1 cellular context compared by ENCODE assay signal in the genomic region with DNA sequence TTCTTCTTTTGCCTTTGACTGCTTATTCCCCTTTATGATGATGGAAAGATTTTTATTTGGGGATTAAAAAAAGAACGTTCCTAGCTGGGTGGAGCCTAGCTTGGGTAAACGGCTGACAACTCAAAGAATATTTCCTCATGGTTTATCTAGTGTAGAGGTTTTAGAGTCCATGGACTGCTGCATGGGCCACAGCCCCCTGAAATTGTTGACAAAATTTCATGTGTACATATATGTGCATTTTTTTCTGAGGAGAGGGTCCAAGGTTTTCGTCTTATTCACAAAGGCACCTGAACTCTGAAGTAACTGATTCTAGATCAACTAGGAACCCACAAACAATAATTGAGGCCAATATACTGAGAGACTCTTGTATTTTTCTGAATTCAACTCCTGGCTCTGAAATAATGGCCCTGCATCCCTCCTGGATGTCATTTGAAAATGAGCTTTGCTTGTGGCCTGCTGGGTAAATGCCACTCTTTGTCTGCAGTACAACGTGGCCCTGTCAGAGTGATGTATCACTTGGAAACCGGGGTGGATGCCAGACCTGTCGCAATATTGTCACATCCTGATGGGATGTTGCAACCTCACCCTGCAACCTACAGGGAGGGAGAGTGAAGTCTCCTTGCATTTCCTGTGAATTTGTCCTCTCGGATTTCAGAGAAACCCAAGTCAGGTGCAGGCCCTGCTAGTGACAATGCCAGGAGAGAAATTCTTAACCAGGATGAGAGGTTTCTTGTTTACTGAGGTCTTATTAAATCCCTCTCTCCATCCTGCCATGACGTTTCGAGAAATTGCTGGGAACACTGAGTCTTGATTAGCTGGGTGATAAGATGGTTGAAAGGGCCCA.
TF ChIP-seq lines count a peak whose summit lies in the region.

No MANE protein-coding gene starts in this region.

TF ChIP-seq in HepG2, 621 proteins besides CTCF, POLR2A, EP300 and RAD21 (continued from another document and continues in another):
- TF ChIP-seq, protein P1, sequence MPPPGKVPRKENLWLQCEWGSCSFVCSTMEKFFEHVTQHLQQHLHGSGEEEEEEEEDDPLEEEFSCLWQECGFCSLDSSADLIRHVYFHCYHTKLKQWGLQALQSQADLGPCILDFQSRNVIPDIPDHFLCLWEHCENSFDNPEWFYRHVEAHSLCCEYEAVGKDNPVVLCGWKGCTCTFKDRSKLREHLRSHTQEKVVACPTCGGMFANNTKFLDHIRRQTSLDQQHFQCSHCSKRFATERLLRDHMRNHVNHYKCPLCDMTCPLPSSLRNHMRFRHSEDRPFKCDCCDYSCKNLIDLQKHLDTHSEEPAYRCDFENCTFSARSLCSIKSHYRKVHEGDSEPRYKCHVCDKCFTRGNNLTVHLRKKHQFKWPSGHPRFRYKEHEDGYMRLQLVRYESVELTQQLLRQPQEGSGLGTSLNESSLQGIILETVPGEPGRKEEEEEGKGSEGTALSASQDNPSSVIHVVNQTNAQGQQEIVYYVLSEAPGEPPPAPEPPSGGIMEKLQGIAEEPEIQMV (CRISPR knock-in tag; IDR thresholded peaks at IDR 0.05; ENCODE audit: low read depth), result peak; percentile 75; the same call in 1 of the 2 replicates
- TF ChIP-seq ZNF558 (CRISPR knock-in tag; IDR thresholded peaks at IDR 0.05; ENCODE audit: borderline replicate concordance) (no peak), FOXK1 (CRISPR knock-in tag; IDR thresholded peaks at IDR 0.05; ENCODE audit: borderline replicate concordance, low read depth) (peak; percentile 93), SP2 (CRISPR knock-in tag; IDR thresholded peaks at IDR 0.05) (no peak), ARNT2 (CRISPR knock-in tag; IDR thresholded peaks at IDR 0.05; ENCODE audit: low read depth) (peak; percentile 92), MAFF (IDR thresholded peaks at IDR 0.05; ENCODE audit: low read depth, low read length) (no peak), ZNF83 (CRISPR knock-in tag; IDR thresholded peaks at IDR 0.05; ENCODE audit: borderline replicate concordance) (no peak), ZMYM3 (CRISPR knock-in tag; IDR thresholded peaks at IDR 0.05) (no peak), ARNTL (CRISPR knock-in tag; IDR thresholded peaks at IDR 0.05) (peak; percentile 88), ZNF549 (CRISPR knock-in tag; IDR thresholded peaks at IDR 0.05) (no peak), ZNF333 (CRISPR knock-in tag; IDR thresholded peaks at IDR 0.05; ENCODE audit: borderline replicate concordance) (no peak), HOXD1 (CRISPR knock-in tag; IDR thresholded peaks at IDR 0.05) (peak; percentile 100), ZNF263 (CRISPR knock-in tag; IDR thresholded peaks at IDR 0.05) (peak; percentile 68; the same call in 1 of the 2 replicates), ZNF232 (CRISPR knock-in tag; IDR thresholded peaks at IDR 0.05; ENCODE audit: borderline replicate concordance) (peak; percentile 80; the same call in 1 of the 2 replicates), FIP1L1 (IDR thresholded peaks at IDR 0.05; ENCODE audit: borderline replicate concordance, insufficient read depth, low read depth, low read length) (no peak), NCOR1 (IDR thresholded peaks at IDR 0.05; ENCODE audit: borderline replicate concordance, low read length) (peak; percentile 78; the same call in 1 of the 2 replicates), ZNF496 (CRISPR knock-in tag; IDR thresholded peaks at IDR 0.05; ENCODE audit: insufficient replicate concordance) (no peak), ZNF329 (CRISPR knock-in tag; IDR thresholded peaks at IDR 0.05; ENCODE audit: low read depth) (0 out of 2 replicates have a peak, but pooled peaks have one; percentile 47), MTF2 (CRISPR knock-in tag; IDR thresholded peaks at IDR 0.05; ENCODE audit: borderline replicate concordance) (no peak), PTBP1 (IDR thresholded peaks at IDR 0.05; ENCODE audit: low read depth, low read length, poor library complexity, severe bottlenecking) (no peak), ESRRA (CRISPR knock-in tag; IDR thresholded peaks at IDR 0.05; ENCODE audit: low read depth) (peak; percentile 74; the same call in 1 of the 2 replicates), RBM39 (IDR thresholded peaks at IDR 0.05; ENCODE audit: low read depth, low read length, poor library complexity, severe bottlenecking) (no peak), RFXANK (CRISPR knock-in tag; IDR thresholded peaks at IDR 0.05) (no peak), PCBP1 (IDR thresholded peaks at IDR 0.05; ENCODE audit: borderline replicate concordance, low read depth, low read length) (no peak), ZNF614 (CRISPR knock-in tag; IDR thresholded peaks at IDR 0.05; ENCODE audit: borderline replicate concordance) (peak; percentile 91), HNRNPK (IDR thresholded peaks at IDR 0.05; ENCODE audit: low read depth, low read length, poor library complexity, severe bottlenecking) (no peak), JARID2 (CRISPR knock-in tag; IDR thresholded peaks at IDR 0.05; ENCODE audit: insufficient replicate concordance) (no peak), REPIN1 (CRISPR knock-in tag; IDR thresholded peaks at IDR 0.05; ENCODE audit: borderline replicate concordance, low read depth) (peak; percentile 74; the same call in 1 of the 2 replicates)
- TF ChIP-seq, protein P2, sequence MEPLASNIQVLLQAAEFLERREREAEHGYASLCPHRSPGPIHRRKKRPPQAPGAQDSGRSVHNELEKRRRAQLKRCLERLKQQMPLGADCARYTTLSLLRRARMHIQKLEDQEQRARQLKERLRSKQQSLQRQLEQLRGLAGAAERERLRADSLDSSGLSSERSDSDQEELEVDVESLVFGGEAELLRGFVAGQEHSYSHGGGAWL (CRISPR knock-in tag; IDR thresholded peaks at IDR 0.05), result peak; percentile 50; the same call in 1 of the 2 replicates
- TF ChIP-seq, protein P3, sequence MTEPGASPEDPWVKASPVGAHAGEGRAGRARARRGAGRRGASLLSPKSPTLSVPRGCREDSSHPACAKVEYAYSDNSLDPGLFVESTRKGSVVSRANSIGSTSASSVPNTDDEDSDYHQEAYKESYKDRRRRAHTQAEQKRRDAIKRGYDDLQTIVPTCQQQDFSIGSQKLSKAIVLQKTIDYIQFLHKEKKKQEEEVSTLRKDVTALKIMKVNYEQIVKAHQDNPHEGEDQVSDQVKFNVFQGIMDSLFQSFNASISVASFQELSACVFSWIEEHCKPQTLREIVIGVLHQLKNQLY (CRISPR knock-in tag; IDR thresholded peaks at IDR 0.05), result peak; percentile 87
- TF ChIP-seq, protein P4, sequence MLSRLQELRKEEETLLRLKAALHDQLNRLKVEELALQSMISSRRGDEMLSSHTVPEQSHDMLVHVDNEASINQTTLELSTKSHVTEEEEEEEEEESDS (CRISPR knock-in tag; IDR thresholded peaks at IDR 0.05; ENCODE audit: borderline replicate concordance), result 0 out of 2 replicates have a peak, but pooled peaks have one; percentile 20
- TF ChIP-seq, protein P5, sequence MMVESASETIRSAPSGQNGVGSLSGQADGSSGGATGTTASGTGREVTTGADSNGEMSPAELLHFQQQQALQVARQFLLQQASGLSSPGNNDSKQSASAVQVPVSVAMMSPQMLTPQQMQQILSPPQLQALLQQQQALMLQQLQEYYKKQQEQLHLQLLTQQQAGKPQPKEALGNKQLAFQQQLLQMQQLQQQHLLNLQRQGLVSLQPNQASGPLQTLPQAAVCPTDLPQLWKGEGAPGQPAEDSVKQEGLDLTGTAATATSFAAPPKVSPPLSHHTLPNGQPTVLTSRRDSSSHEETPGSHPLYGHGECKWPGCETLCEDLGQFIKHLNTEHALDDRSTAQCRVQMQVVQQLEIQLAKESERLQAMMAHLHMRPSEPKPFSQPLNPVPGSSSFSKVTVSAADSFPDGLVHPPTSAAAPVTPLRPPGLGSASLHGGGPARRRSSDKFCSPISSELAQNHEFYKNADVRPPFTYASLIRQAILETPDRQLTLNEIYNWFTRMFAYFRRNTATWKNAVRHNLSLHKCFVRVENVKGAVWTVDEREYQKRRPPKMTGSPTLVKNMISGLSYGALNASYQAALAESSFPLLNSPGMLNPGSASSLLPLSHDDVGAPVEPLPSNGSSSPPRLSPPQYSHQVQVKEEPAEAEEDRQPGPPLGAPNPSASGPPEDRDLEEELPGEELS (CRISPR knock-in tag; IDR thresholded peaks at IDR 0.05), result peak; percentile 98
- TF ChIP-seq, protein P6, sequence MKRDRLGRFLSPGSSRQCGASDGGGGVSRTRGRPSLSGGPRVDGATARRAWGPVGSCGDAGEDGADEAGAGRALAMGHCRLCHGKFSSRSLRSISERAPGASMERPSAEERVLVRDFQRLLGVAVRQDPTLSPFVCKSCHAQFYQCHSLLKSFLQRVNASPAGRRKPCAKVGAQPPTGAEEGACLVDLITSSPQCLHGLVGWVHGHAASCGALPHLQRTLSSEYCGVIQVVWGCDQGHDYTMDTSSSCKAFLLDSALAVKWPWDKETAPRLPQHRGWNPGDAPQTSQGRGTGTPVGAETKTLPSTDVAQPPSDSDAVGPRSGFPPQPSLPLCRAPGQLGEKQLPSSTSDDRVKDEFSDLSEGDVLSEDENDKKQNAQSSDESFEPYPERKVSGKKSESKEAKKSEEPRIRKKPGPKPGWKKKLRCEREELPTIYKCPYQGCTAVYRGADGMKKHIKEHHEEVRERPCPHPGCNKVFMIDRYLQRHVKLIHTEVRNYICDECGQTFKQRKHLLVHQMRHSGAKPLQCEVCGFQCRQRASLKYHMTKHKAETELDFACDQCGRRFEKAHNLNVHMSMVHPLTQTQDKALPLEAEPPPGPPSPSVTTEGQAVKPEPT (CRISPR knock-in tag; IDR thresholded peaks at IDR 0.05; ENCODE audit: low read depth), result 0 out of 2 replicates have a peak, but pooled peaks have one; percentile 59
- TF ChIP-seq, protein P7, sequence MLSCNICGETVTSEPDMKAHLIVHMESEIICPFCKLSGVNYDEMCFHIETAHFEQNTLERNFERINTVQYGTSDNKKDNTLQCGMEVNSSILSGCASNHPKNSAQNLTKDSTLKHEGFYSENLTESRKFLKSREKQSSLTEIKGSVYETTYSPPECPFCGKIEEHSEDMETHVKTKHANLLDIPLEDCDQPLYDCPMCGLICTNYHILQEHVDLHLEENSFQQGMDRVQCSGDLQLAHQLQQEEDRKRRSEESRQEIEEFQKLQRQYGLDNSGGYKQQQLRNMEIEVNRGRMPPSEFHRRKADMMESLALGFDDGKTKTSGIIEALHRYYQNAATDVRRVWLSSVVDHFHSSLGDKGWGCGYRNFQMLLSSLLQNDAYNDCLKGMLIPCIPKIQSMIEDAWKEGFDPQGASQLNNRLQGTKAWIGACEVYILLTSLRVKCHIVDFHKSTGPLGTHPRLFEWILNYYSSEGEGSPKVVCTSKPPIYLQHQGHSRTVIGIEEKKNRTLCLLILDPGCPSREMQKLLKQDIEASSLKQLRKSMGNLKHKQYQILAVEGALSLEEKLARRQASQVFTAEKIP (CRISPR knock-in tag; IDR thresholded peaks at IDR 0.05; ENCODE audit: borderline replicate concordance), result no peak
- TF ChIP-seq, protein P8, sequence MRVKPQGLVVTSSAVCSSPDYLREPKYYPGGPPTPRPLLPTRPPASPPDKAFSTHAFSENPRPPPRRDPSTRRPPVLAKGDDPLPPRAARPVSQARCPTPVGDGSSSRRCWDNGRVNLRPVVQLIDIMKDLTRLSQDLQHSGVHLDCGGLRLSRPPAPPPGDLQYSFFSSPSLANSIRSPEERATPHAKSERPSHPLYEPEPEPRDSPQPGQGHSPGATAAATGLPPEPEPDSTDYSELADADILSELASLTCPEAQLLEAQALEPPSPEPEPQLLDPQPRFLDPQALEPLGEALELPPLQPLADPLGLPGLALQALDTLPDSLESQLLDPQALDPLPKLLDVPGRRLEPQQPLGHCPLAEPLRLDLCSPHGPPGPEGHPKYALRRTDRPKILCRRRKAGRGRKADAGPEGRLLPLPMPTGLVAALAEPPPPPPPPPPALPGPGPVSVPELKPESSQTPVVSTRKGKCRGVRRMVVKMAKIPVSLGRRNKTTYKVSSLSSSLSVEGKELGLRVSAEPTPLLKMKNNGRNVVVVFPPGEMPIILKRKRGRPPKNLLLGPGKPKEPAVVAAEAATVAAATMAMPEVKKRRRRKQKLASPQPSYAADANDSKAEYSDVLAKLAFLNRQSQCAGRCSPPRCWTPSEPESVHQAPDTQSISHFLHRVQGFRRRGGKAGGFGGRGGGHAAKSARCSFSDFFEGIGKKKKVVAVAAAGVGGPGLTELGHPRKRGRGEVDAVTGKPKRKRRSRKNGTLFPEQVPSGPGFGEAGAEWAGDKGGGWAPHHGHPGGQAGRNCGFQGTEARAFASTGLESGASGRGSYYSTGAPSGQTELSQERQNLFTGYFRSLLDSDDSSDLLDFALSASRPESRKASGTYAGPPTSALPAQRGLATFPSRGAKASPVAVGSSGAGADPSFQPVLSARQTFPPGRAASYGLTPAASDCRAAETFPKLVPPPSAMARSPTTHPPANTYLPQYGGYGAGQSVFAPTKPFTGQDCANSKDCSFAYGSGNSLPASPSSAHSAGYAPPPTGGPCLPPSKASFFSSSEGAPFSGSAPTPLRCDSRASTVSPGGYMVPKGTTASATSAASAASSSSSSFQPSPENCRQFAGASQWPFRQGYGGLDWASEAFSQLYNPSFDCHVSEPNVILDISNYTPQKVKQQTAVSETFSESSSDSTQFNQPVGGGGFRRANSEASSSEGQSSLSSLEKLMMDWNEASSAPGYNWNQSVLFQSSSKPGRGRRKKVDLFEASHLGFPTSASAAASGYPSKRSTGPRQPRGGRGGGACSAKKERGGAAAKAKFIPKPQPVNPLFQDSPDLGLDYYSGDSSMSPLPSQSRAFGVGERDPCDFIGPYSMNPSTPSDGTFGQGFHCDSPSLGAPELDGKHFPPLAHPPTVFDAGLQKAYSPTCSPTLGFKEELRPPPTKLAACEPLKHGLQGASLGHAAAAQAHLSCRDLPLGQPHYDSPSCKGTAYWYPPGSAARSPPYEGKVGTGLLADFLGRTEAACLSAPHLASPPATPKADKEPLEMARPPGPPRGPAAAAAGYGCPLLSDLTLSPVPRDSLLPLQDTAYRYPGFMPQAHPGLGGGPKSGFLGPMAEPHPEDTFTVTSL (CRISPR knock-in tag; IDR thresholded peaks at IDR 0.05; ENCODE audit: borderline replicate concordance), result peak; percentile 96
- TF ChIP-seq, protein P9, sequence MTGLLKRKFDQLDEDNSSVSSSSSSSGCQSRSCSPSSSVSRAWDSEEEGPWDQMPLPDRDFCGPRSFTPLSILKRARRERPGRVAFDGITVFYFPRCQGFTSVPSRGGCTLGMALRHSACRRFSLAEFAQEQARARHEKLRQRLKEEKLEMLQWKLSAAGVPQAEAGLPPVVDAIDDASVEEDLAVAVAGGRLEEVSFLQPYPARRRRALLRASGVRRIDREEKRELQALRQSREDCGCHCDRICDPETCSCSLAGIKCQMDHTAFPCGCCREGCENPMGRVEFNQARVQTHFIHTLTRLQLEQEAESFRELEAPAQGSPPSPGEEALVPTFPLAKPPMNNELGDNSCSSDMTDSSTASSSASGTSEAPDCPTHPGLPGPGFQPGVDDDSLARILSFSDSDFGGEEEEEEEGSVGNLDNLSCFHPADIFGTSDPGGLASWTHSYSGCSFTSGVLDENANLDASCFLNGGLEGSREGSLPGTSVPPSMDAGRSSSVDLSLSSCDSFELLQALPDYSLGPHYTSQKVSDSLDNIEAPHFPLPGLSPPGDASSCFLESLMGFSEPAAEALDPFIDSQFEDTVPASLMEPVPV (CRISPR knock-in tag; IDR thresholded peaks at IDR 0.05), result no peak
